Comparison of ENCODE assay signal across 16 cellular contexts in the genomic region with DNA sequence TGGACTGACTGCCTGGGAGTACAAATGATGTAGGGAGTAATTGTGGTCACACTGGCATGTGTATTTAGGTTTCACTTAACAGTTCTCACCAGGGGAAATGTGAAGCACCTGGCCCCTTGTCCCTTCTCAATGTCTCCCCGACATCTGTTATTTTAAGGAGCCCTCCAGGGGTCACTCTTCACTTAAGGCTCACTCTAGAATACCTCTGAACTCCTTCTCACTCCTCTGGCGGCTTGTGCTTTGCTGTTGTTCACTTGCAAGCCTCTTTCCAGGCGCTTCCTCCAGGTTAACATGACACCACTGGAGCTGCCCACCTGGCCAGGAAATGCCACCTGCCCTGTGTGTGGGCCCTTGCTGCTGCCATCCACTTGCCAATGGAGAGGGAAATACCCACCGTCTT. TPM values are rescaled to one million over a fixed set of nuclear protein-coding genes. Genes with fewer than 3 reads are reported as not detected.
DNase-seq lines count a peak whose midpoint lies in the region; ATAC-seq, FAIRE-seq and TF ChIP-seq lines count a peak whose summit lies in the region.
"Had no signal": no experiment of that assay in that cellular context is flagged by ENCODE, and none has a peak within 500 bp of the region (broad histone marks: within the 10 kb centered on the region; RNA-seq: fewer than 3 reads in every experiment).

No MANE protein-coding gene starts in this region.

- H3K4me1 ChIP-seq in GM23338 (ENCODE audit: insufficient read depth), result no peaks in the 10 kb centered on the region; the same call in none of the 2 replicates
- H3K4me1 ChIP-seq: gastrocnemius medialis, tibial artery had no signal

- no peaks in the 10 kb centered on the region for H4K20me1 ChIP-seq in GM23338 (replicated peaks; ENCODE audit: insufficient read depth)

- no peaks in the 10 kb centered on the region for H3K9me2 ChIP-seq in GM23338 (ENCODE audit: insufficient read depth)

- H3K4me3 ChIP-seq in GM23338, result no peak overlapping the region
- H3K4me3 ChIP-seq: gastrocnemius medialis, tibial artery had no signal

- peak; percentile 38 for DNase-seq in activated naive CD4-positive, alpha-beta T cell treated with anti-CD3 and anti-CD28 coated beads, Interleukin-2, amount 10 ng/mL, durations not matched to agents 7 days and 5 days
- no peak for DNase-seq in activated naive CD4-positive, alpha-beta T cell (lab: John Stamatoyannopoulos, UW)
- DNase-seq in GM23338 (ENCODE audit: low spot score), result peak; percentile 87
- peak; percentile 66 to 79 for DNase-seq in NCI-H524 (lab: John Stamatoyannopoulos, UW)
- DNase-seq in stimulated activated naive B cell treated with anti-CD40 and anti-IgM and Interleukin-4, amounts not matched to agents 10 μg/mL and 1 μg/mL and 100 μg/mL, for 72 hours, result no peak
- no peak for DNase-seq in RWPE1 (ENCODE audit: low spot score)
- DNase-seq in RCC 7860 (ENCODE audit: low spot score), result no peak
- DNase-seq in activated T-cell treated with anti-CD3 and anti-CD28 coated beads for 4 hours, result no peak
- DNase-seq: activated CD4-positive, alpha-beta T cell treated with anti-CD3 and anti-CD28 coated beads for 1 hour; dermis blood vessel endothelial cell; gastrocnemius medialis; tibial artery had no signal

- no peaks in the 10 kb centered on the region for H3F3A ChIP-seq in GM23338 (replicated peaks; ENCODE audit: low read depth)

- TF ChIP-seq CTCF in GM23338 (conservative IDR thresholded peaks at IDR 0.05; ENCODE audit: low read depth in 2 of 2) (peak; percentile 50 to 60), RWPE1 (conservative IDR thresholded peaks at IDR 0.05; ENCODE audit: low read depth) (no peak)

- H3K4me3 Mint-ChIP-seq in activated naive CD4-positive, alpha-beta T cell treated with anti-CD3 and anti-CD28 coated beads, Interleukin-2, amount 10 ng/mL, durations not matched to agents 7 days and 5 days, result no peak overlapping the region
- no peak overlapping the region for H3K4me3 Mint-ChIP-seq in GM23338
- H3K4me3 Mint-ChIP-seq in stimulated activated naive B cell treated with anti-CD40 and anti-IgM and Interleukin-4, amounts not matched to agents 10 μg/mL and 1 μg/mL and 100 μg/mL, for 72 hours, result no peak overlapping the region

- no peaks in the 10 kb centered on the region for H3K9me3 Mint-ChIP-seq in activated naive CD4-positive, alpha-beta T cell treated with anti-CD3 and anti-CD28 coated beads, Interleukin-2, amount 10 ng/mL, durations not matched to agents 7 days and 5 days
- H3K9me3 Mint-ChIP-seq in GM23338, result no peaks in the 10 kb centered on the region
- H3K9me3 Mint-ChIP-seq in stimulated activated naive B cell treated with anti-CD40 and anti-IgM and Interleukin-4, amounts not matched to agents 10 μg/mL and 1 μg/mL and 100 μg/mL, for 72 hours, result no peaks in the 10 kb centered on the region
- H3K9me3 Mint-ChIP-seq: activated naive CD4-positive, alpha-beta T cell treated with anti-CD3 and anti-CD28 coated beads, Interleukin-2, amount 50 U/mL, for 72 hours had no signal

- no peak overlapping the region for H3K4me2 ChIP-seq in GM23338

- H3K79me2 ChIP-seq in GM23338 (replicated peaks; ENCODE audit: insufficient read depth), result no peaks in the 10 kb centered on the region

- peaks cover 35% of the 10 kb centered on the region for H3K4me1 Mint-ChIP-seq in activated naive CD4-positive, alpha-beta T cell treated with anti-CD3 and anti-CD28 coated beads, Interleukin-2, amount 10 ng/mL, durations not matched to agents 7 days and 5 days
- peaks cover 24% of the 10 kb centered on the region for H3K4me1 Mint-ChIP-seq in GM23338
- peaks cover 15 to 40% of the 10 kb centered on the region in 2 donors for H3K4me1 Mint-ChIP-seq in stimulated activated naive B cell treated with anti-CD40 and anti-IgM and Interleukin-4, amounts not matched to agents 10 μg/mL and 1 μg/mL and 100 μg/mL, for 72 hours

- FAIRE-seq in RCC 7860 (lab: Jason Lieb, UNC), result no peak

- CTCF ChIA-PET in activated naive CD4-positive, alpha-beta T cell treated with anti-CD3 and anti-CD28 coated beads, Interleukin-2, amount 10 ng/mL, durations not matched to agents 7 days and 5 days (lab: Charles Lee), result interaction anchor here (0.8 to 2.8 kb wide), 5 partner anchors 11 to 443 kb away, joined by 3 to 18 read pairs (median 8); no protein-coding TSS in a partner anchor
- CTCF ChIA-PET in RWPE1 (lab: Yijun Ruan, JAX), result interaction anchor here (0.9 kb wide), 1 partner anchor 12 kb away, joined by 5 read pairs; no protein-coding TSS in a partner anchor

- no peak overlapping the region for H3K27ac Mint-ChIP-seq in activated naive CD4-positive, alpha-beta T cell treated with anti-CD3 and anti-CD28 coated beads, Interleukin-2, amount 10 ng/mL, durations not matched to agents 7 days and 5 days
- no peak overlapping the region for H3K27ac Mint-ChIP-seq in GM23338
- H3K27ac Mint-ChIP-seq in stimulated activated naive B cell treated with anti-CD40 and anti-IgM and Interleukin-4, amounts not matched to agents 10 μg/mL and 1 μg/mL and 100 μg/mL, for 72 hours, result no peak overlapping the region
- H3K27ac Mint-ChIP-seq: activated naive CD4-positive, alpha-beta T cell treated with anti-CD3 and anti-CD28 coated beads, Interleukin-2, amount 50 U/mL, for 72 hours; progenitor cell of endocrine pancreas had no signal

- no peaks in the 10 kb centered on the region for H3K36me3 Mint-ChIP-seq in activated naive CD4-positive, alpha-beta T cell treated with anti-CD3 and anti-CD28 coated beads, Interleukin-2, amount 10 ng/mL, durations not matched to agents 7 days and 5 days
- H3K36me3 Mint-ChIP-seq in GM23338 (ENCODE audit: low read depth), result no peaks in the 10 kb centered on the region
- H3K36me3 Mint-ChIP-seq in stimulated activated naive B cell treated with anti-CD40 and anti-IgM and Interleukin-4, amounts not matched to agents 10 μg/mL and 1 μg/mL and 100 μg/mL, for 72 hours, result no peaks in the 10 kb centered on the region
- H3K36me3 Mint-ChIP-seq: activated naive CD4-positive, alpha-beta T cell treated with anti-CD3 and anti-CD28 coated beads, Interleukin-2, amount 50 U/mL, for 72 hours had no signal

- no peaks in the 10 kb centered on the region for H3K27me3 ChIP-seq in GM23338 (ENCODE audit: insufficient read depth)
- H3K27me3 ChIP-seq: gastrocnemius medialis, tibial artery had no signal

- H2AFZ ChIP-seq in GM23338, result no peak overlapping the region

- H3K36me3 ChIP-seq in GM23338 (ENCODE audit: insufficient read depth), result no peaks in the 10 kb centered on the region
- H3K36me3 ChIP-seq: gastrocnemius medialis, tibial artery had no signal

- POLR2A ChIA-PET in RWPE1 (lab: Yijun Ruan, JAX; ENCODE audit: low non-redundant PET), result no interaction called here

- H3K27ac ChIP-seq in GM23338 (ENCODE audit: low read depth), result no peak overlapping the region
- H3K27ac ChIP-seq in RWPE1, result no peak overlapping the region
- H3K27ac ChIP-seq: gastrocnemius medialis, tibial artery had no signal

- ATAC-seq in GM23338, result peak; percentile 97
- ATAC-seq in stimulated activated naive B cell treated with anti-CD40 and anti-IgM and Interleukin-4, amounts not matched to agents 10 μg/mL and 1 μg/mL and 100 μg/mL, for 72 hours (replicated peaks), result peak; percentile 35 to 37
- ATAC-seq: activated naive CD4-positive, alpha-beta T cell treated with anti-CD3 and anti-CD28 coated beads, Interleukin-2, amount 50 U/mL, for 72 hours; gastrocnemius medialis had no signal

- peaks cover 11% of the 10 kb centered on the region for H3K27me3 Mint-ChIP-seq in activated naive CD4-positive, alpha-beta T cell treated with anti-CD3 and anti-CD28 coated beads, Interleukin-2, amount 10 ng/mL, durations not matched to agents 7 days and 5 days
- H3K27me3 Mint-ChIP-seq in GM23338 (ENCODE audit: insufficient read depth, low read depth, poor library complexity), result peaks cover 5% of the 10 kb centered on the region
- peaks cover 0 to 17% of the 10 kb centered on the region in 2 donors for H3K27me3 Mint-ChIP-seq in stimulated activated naive B cell treated with anti-CD40 and anti-IgM and Interleukin-4, amounts not matched to agents 10 μg/mL and 1 μg/mL and 100 μg/mL, for 72 hours

TF ChIP-seq in GM23338, 12 proteins besides CTCF, POLR2A, EP300 and RAD21 (continues in another document):
- no peak for TF ChIP-seq JUNB (IDR thresholded peaks at IDR 0.05; ENCODE audit: unreplicated experiment)

RNA-seq across cellular contexts. Expression of gene GZMB, which starts 56.5 kb away (rescaled TPM):
- total RNA-seq in GM23338 (2014; rRNA removed; shearing (Covaris generic)), result not detected in 2 replicates
- polyA plus RNA-seq in GM23338 (2016; fragmentation: Nextera tagmentation; extraction: Ambion mirVana), result not detected in 2 replicates
- total RNA-seq: dermis blood vessel endothelial cell, lung microvascular endothelial cell, progenitor cell of endocrine pancreas, SK-MEL-5 had no signal

Comparison
In these comparisons a context has a peak if more than half of its experiments do, and no peak if none do; other contexts are left out.
1. DNase-seq: peak in activated naive CD4-positive, alpha-beta T cell treated with anti-CD3 and anti-CD28 coated beads, Interleukin-2, amount 10 ng/mL, durations not matched to agents 7 days and 5 days (single experiment), GM23338 (single experiment) and NCI-H524 (2 of 2); none in activated naive CD4-positive, alpha-beta T cell (0 of 4), stimulated activated naive B cell treated with anti-CD40 and anti-IgM and Interleukin-4, amounts not matched to agents 10 μg/mL and 1 μg/mL and 100 μg/mL, for 72 hours (single experiment), RWPE1 (single experiment), RCC 7860 (single experiment) and activated T-cell treated with anti-CD3 and anti-CD28 coated beads for 4 hours (single experiment).